In genomic region chr4:7294176-7294756, GRCh38 we compare ENCODE assay signal across 14 cellular contexts.
"Had no signal": no experiment of that assay in that cellular context is flagged by ENCODE, and none has a peak within 500 bp of the region (broad histone marks: within the 10 kb centered on the region; RNA-seq: fewer than 3 reads in every experiment).

No MANE protein-coding gene starts in this region.

- H3K36me3 ChIP-seq: gastroesophageal sphincter, neural progenitor cell, ovary, suprapubic skin had no signal

- H3K36me3 Mint-ChIP-seq: naive B cell, neural progenitor cell, type B pancreatic cell had no signal

- ATAC-seq: activated T-helper 17 cell treated with anti-CD3 and anti-CD28 coated beads, Interleukin-2, amount 50 U/mL, for 72 hours had no signal

- H3K27ac Mint-ChIP-seq: activated naive CD4-positive, alpha-beta T cell treated with anti-CD3 and anti-CD28 coated beads for 36 hours; activated T-helper 17 cell treated with anti-CD3 and anti-CD28 coated beads, Interleukin-2, amount 50 U/mL, for 72 hours; endodermal cell; naive B cell; neural progenitor cell; type B pancreatic cell had no signal

- H3K4me3 Mint-ChIP-seq: activated naive CD4-positive, alpha-beta T cell treated with anti-CD3 and anti-CD28 coated beads for 36 hours; activated T-helper 17 cell treated with anti-CD3 and anti-CD28 coated beads, Interleukin-2, amount 50 U/mL, for 72 hours; endodermal cell; naive B cell; neural progenitor cell; type B pancreatic cell had no signal

- DNase-seq: activated CD4-positive, alpha-beta T cell treated with anti-CD3 and anti-CD28 coated beads for 48 hours; activated naive CD4-positive, alpha-beta T cell treated with anti-CD3 and anti-CD28 coated beads for 36 hours; endodermal cell; naive B cell; ovary; stimulated activated CD4-positive, alpha-beta T cell treated with anti-CD3 and anti-CD28 coated beads, Interleukin-2, amount 100 ng/mL, for 48 hours; stimulated activated naive CD4-positive, alpha-beta T cell; T-helper 2 cell had no signal

- H3K9me3 Mint-ChIP-seq: activated naive CD4-positive, alpha-beta T cell treated with anti-CD3 and anti-CD28 coated beads for 36 hours; activated T-helper 17 cell treated with anti-CD3 and anti-CD28 coated beads, Interleukin-2, amount 50 U/mL, for 72 hours; endodermal cell; type B pancreatic cell had no signal

- H3K27ac ChIP-seq: neural progenitor cell, ovary, suprapubic skin had no signal

- H3K27me3 ChIP-seq: dorsolateral prefrontal cortex, gastroesophageal sphincter, neural progenitor cell, ovary had no signal

- H3K4me1 Mint-ChIP-seq: activated T-helper 17 cell treated with anti-CD3 and anti-CD28 coated beads, Interleukin-2, amount 50 U/mL, for 72 hours had no signal

- H3K4me3 ChIP-seq: neural progenitor cell, ovary, suprapubic skin had no signal

- H3K9me3 ChIP-seq: gastroesophageal sphincter, ovary, suprapubic skin had no signal
